In genomic region chr19:54478677-54479266, GRCh38 we compare ENCODE assay signal across 1 cellular context.
TF ChIP-seq lines count a peak whose summit lies in the region.

No MANE protein-coding gene starts in this region.

TF ChIP-seq in GM12878, 131 proteins besides CTCF, POLR2A, EP300 and RAD21 (continued from another document):
- TF ChIP-seq, protein P1, sequence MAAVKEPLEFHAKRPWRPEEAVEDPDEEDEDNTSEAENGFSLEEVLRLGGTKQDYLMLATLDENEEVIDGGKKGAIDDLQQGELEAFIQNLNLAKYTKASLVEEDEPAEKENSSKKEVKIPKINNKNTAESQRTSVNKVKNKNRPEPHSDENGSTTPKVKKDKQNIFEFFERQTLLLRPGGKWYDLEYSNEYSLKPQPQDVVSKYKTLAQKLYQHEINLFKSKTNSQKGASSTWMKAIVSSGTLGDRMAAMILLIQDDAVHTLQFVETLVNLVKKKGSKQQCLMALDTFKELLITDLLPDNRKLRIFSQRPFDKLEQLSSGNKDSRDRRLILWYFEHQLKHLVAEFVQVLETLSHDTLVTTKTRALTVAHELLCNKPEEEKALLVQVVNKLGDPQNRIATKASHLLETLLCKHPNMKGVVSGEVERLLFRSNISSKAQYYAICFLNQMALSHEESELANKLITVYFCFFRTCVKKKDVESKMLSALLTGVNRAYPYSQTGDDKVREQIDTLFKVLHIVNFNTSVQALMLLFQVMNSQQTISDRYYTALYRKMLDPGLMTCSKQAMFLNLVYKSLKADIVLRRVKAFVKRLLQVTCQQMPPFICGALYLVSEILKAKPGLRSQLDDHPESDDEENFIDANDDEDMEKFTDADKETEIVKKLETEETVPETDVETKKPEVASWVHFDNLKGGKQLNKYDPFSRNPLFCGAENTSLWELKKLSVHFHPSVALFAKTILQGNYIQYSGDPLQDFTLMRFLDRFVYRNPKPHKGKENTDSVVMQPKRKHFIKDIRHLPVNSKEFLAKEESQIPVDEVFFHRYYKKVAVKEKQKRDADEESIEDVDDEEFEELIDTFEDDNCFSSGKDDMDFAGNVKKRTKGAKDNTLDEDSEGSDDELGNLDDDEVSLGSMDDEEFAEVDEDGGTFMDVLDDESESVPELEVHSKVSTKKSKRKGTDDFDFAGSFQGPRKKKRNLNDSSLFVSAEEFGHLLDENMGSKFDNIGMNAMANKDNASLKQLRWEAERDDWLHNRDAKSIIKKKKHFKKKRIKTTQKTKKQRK (IDR thresholded peaks at IDR 0.05; ENCODE audit: low read depth, low read length), result no peak
- no peak for TF ChIP-seq TAF1 (IDR thresholded peaks at IDR 0.05; ENCODE audit: borderline replicate concordance, low read depth, low read length)
- TF ChIP-seq MEF2A (IDR thresholded peaks at IDR 0.05; ENCODE audit: insufficient read depth, low read depth, low read length), result no peak
- peak; percentile 55; the same call in 1 of the 2 replicates for TF ChIP-seq SMC3 (IDR thresholded peaks at IDR 0.05; ENCODE audit: borderline replicate concordance, low read length)
- TF ChIP-seq, protein P2, sequence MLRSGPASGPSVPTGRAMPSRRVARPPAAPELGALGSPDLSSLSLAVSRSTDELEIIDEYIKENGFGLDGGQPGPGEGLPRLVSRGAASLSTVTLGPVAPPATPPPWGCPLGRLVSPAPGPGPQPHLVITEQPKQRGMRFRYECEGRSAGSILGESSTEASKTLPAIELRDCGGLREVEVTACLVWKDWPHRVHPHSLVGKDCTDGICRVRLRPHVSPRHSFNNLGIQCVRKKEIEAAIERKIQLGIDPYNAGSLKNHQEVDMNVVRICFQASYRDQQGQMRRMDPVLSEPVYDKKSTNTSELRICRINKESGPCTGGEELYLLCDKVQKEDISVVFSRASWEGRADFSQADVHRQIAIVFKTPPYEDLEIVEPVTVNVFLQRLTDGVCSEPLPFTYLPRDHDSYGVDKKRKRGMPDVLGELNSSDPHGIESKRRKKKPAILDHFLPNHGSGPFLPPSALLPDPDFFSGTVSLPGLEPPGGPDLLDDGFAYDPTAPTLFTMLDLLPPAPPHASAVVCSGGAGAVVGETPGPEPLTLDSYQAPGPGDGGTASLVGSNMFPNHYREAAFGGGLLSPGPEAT (IDR thresholded peaks at IDR 0.05; ENCODE audit: low read depth), result no peak
- TF ChIP-seq MYC (IDR thresholded peaks at IDR 0.05; ENCODE audit: insufficient read depth, insufficient read length, insufficient replicate concordance, low read length, severe bottlenecking), result no peak
- TF ChIP-seq SREBF2 (IDR thresholded peaks at IDR 0.05; ENCODE audit: low read length), result no peak
- TF ChIP-seq KDM1A (IDR thresholded peaks at IDR 0.05; ENCODE audit: borderline replicate concordance), result no peak
- 0 out of 2 replicates have a peak, but pooled peaks have one; percentile 38 for TF ChIP-seq IRF4 (IDR thresholded peaks at IDR 0.05; ENCODE audit: low read depth, low read length)
- TF ChIP-seq ATF7 (IDR thresholded peaks at IDR 0.05; ENCODE audit: low read depth), result no peak
- TF ChIP-seq, protein P3, sequence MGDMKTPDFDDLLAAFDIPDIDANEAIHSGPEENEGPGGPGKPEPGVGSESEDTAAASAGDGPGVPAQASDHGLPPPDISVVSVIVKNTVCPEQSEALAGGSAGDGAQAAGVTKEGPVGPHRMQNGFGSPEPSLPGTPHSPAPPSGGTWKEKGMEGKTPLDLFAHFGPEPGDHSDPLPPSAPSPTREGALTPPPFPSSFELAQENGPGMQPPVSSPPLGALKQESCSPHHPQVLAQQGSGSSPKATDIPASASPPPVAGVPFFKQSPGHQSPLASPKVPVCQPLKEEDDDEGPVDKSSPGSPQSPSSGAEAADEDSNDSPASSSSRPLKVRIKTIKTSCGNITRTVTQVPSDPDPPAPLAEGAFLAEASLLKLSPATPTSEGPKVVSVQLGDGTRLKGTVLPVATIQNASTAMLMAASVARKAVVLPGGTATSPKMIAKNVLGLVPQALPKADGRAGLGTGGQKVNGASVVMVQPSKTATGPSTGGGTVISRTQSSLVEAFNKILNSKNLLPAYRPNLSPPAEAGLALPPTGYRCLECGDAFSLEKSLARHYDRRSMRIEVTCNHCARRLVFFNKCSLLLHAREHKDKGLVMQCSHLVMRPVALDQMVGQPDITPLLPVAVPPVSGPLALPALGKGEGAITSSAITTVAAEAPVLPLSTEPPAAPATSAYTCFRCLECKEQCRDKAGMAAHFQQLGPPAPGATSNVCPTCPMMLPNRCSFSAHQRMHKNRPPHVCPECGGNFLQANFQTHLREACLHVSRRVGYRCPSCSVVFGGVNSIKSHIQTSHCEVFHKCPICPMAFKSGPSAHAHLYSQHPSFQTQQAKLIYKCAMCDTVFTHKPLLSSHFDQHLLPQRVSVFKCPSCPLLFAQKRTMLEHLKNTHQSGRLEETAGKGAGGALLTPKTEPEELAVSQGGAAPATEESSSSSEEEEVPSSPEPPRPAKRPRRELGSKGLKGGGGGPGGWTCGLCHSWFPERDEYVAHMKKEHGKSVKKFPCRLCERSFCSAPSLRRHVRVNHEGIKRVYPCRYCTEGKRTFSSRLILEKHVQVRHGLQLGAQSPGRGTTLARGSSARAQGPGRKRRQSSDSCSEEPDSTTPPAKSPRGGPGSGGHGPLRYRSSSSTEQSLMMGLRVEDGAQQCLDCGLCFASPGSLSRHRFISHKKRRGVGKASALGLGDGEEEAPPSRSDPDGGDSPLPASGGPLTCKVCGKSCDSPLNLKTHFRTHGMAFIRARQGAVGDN (IDR thresholded peaks at IDR 0.05), result no peak
